8 cellular contexts compared by ENCODE assay signal in genomic region chr3:172711457-172711800, GRCh38. TPM values are rescaled to one million over a fixed set of nuclear protein-coding genes. Genes with fewer than 3 reads are reported as not detected.
A peak's percentile ranks its signal among the peaks of the same experiment; 100 is the strongest.
DNase-seq lines count a peak whose midpoint lies in the region; TF ChIP-seq lines count a peak whose summit lies in the region.

No MANE protein-coding gene starts in this region.

- TF ChIP-seq CTCF in HFFc6 (IDR thresholded peaks at IDR 0.05) = no peak
- no peak for TF ChIP-seq CTCF in esophagus squamous epithelium (IDR thresholded peaks at IDR 0.05)
- TF ChIP-seq CTCF in progenitor cell of endocrine pancreas (IDR thresholded peaks at IDR 0.05; ENCODE audit: unreplicated experiment) = no peak

- H3K27me3 Mint-ChIP-seq in CD8-positive, alpha-beta memory T cell = peaks cover 0 to 6% of the 10 kb centered on the region in 2 donors
- 0 out of 2 replicates have a peak, but pooled peaks cover 3% of the 10 kb centered on the region for H3K27me3 Mint-ChIP-seq in HFFc6 (ENCODE audit: insufficient read depth)
- H3K27me3 Mint-ChIP-seq in progenitor cell of endocrine pancreas = no peaks in the 10 kb centered on the region

- no peaks in the 10 kb centered on the region for H3K27me3 ChIP-seq in CD8-positive, alpha-beta memory T cell (ENCODE audit: insufficient read depth, low read length, poor library complexity, severe bottlenecking)
- no peaks in the 10 kb centered on the region for H3K27me3 ChIP-seq in esophagus squamous epithelium

- H3K4me1 Mint-ChIP-seq in CD8-positive, alpha-beta memory T cell = peaks cover 28 to 33% (median 32%) of the 10 kb centered on the region in 3 donors
- H3K4me1 Mint-ChIP-seq in HFFc6 (ENCODE audit: low read depth) (peaks cover 50% of the 10 kb centered on the region), progenitor cell of endocrine pancreas (ENCODE audit: low read depth) (peaks cover 15% of the 10 kb centered on the region)

- peak overlapping the region; percentile 10 for H3K27ac ChIP-seq in CD8-positive, alpha-beta memory T cell (ENCODE audit: low read depth, low read length)
- H3K27ac ChIP-seq in esophagus squamous epithelium = peak overlapping the region; percentile 83 to 94 (median 89)

- WGBS in esophagus squamous epithelium, 2 donors = 17% methylated on average over 2 of the region's 2 CpGs

- CTCF ChIA-PET in CD8-positive, alpha-beta memory T cell (lab: Charles Lee) = interaction anchor here (1.1 to 1.3 kb wide), 2 partner anchors 10 to 53 kb away, joined by 3 read pairs; no protein-coding TSS in a partner anchor

- no peak for TF ChIP-seq POLR2A in esophagus squamous epithelium (IDR thresholded peaks at IDR 0.05)

- H3K9me3 Mint-ChIP-seq in CD8-positive, alpha-beta memory T cell = no peaks in the 10 kb centered on the region
- H3K9me3 Mint-ChIP-seq in HFFc6 (no peaks in the 10 kb centered on the region), progenitor cell of endocrine pancreas (ENCODE audit: low read depth) (no peaks in the 10 kb centered on the region)

- H3K4me1 ChIP-seq in CD8-positive, alpha-beta memory T cell (ENCODE audit: insufficient read depth, low read length) = peaks cover 16% of the 10 kb centered on the region
- H3K4me1 ChIP-seq in esophagus squamous epithelium = peaks cover 8 to 48% (median 18%) of the 10 kb centered on the region in 3 donors

- H3K9me3 ChIP-seq in CD8-positive, alpha-beta memory T cell (ENCODE audit: low read length) = no peaks in the 10 kb centered on the region
- H3K9me3 ChIP-seq in esophagus squamous epithelium = no peaks in the 10 kb centered on the region

- peak overlapping the region; percentile 83 for H3K4me3 ChIP-seq in CD8-positive, alpha-beta memory T cell (ENCODE audit: low read length)
- peak overlapping the region; percentile 69 to 86 (median 84) for H3K4me3 ChIP-seq in esophagus squamous epithelium

- POLR2A ChIA-PET in CD8-positive, alpha-beta memory T cell (lab: Charles Lee) = interaction anchor here (1.0 kb wide), 1 partner anchor 39 kb away, joined by 5 read pairs; the partner anchor contains the start of gene ECT2

- peak overlapping the region; percentile 96 to 99 (median 98) for H3K4me3 Mint-ChIP-seq in CD8-positive, alpha-beta memory T cell
- peak overlapping the region; percentile 99 for H3K4me3 Mint-ChIP-seq in HFFc6
- peak overlapping the region; percentile 94 for H3K4me3 Mint-ChIP-seq in progenitor cell of endocrine pancreas (ENCODE audit: low read depth)

- peak overlapping the region in 3 of 8 donors; percentile 26 to 90 (median 43) for H3K27ac Mint-ChIP-seq in CD8-positive, alpha-beta memory T cell
- H3K27ac Mint-ChIP-seq in HFFc6 (peak overlapping the region; percentile 98), progenitor cell of endocrine pancreas (peak overlapping the region; percentile 94)

- intact Hi-C loops in esophagus squamous epithelium (cut with DNase I) = loop anchor here (5.0 kb wide), 1 partner anchor 39 kb away; no protein-coding TSS in a partner anchor

- H3K36me3 Mint-ChIP-seq in CD8-positive, alpha-beta memory T cell = peaks cover 0 to 9% (median 0%) of the 10 kb centered on the region in 3 donors
- peaks cover 3% of the 10 kb centered on the region; the same call in 1 of the 2 replicates for H3K36me3 Mint-ChIP-seq in HFFc6 (ENCODE audit: low read depth)
- no peaks in the 10 kb centered on the region for H3K36me3 Mint-ChIP-seq in progenitor cell of endocrine pancreas (ENCODE audit: insufficient read depth)

- no peak for DNase-seq in CD8-positive, alpha-beta memory T cell
- DNase-seq in HFFc6 = no peak
- DNase-seq in SKM-1 treated with dmso at 0.1 percent for 144 hours (lab: John Stamatoyannopoulos, UW; ENCODE audit: unreplicated experiment) = peak; percentile 69
- DNase-seq in esophagus squamous epithelium (lab: John Stamatoyannopoulos, UW) = no peak
- DNase-seq in progenitor cell of endocrine pancreas (ENCODE audit: low spot score, unreplicated experiment) = no peak
- no peak for DNase-seq in SK-N-DZ (ENCODE audit: low spot score)
- DNase-seq in stimulated activated CD8-positive, alpha-beta memory T cell treated with anti-CD3 and anti-CD28 coated beads, Interleukin-4, amount 100 ng/mL, for 48 hours = no peak
- DNase-seq in occipital lobe (lab: John Stamatoyannopoulos, UW) = no peak

- no peaks in the 10 kb centered on the region for H3K36me3 ChIP-seq in CD8-positive, alpha-beta memory T cell (ENCODE audit: insufficient read depth, low read length)
- no peaks in the 10 kb centered on the region for H3K36me3 ChIP-seq in esophagus squamous epithelium

RNA-seq across cellular contexts. Expression of gene NCEH1, which starts 0.6 kb away (rescaled TPM):
- 10 to 100 TPM in 1 of 2 experiments, 1 to 10 TPM in 1; 9.1 to 12.9 TPM for total RNA-seq in CD8-positive, alpha-beta memory T cell
- polyA plus RNA-seq in CD8-positive, alpha-beta memory T cell = 3.5 TPM
- 10 to 100 TPM; 42.1 to 82.6 (median 76.3) TPM for total RNA-seq in HFFc6 (2021; fragmentation: NEBNext Ultra II Directional; extraction: Animal tissue kit (Norgen Biotek cat#: 25700))
- total RNA-seq in esophagus squamous epithelium = 1 to 10 TPM; 2.2 to 9.1 (median 5.0) TPM
- total RNA-seq in progenitor cell of endocrine pancreas = 2.1 and 2.5 TPM in 2 replicates
- 1.8 and 2.1 TPM in 2 replicates for polyA plus RNA-seq in SK-N-DZ (2014; cell fraction: cytosol; rRNA removed)
- 0.49 and 1.7 TPM in 2 replicates for polyA plus RNA-seq in SK-N-DZ (2014; cell fraction: nucleus; rRNA removed)
- 8.4 TPM for total RNA-seq in occipital lobe

RNA-seq across cellular contexts. Expression of gene ECT2, which starts 39.1 kb away (rescaled TPM):
- total RNA-seq in CD8-positive, alpha-beta memory T cell = 10 to 100 TPM; 31.9 to 32.9 TPM
- polyA plus RNA-seq in CD8-positive, alpha-beta memory T cell = 2.4 TPM
- 10 to 100 TPM; 29.1 to 62.4 (median 50.6) TPM for total RNA-seq in HFFc6 (2021; fragmentation: NEBNext Ultra II Directional; extraction: Animal tissue kit (Norgen Biotek cat#: 25700))
- total RNA-seq in esophagus squamous epithelium = 10 to 100 TPM in 3 of 4 donors, 1 to 10 TPM in 1; 7.7 to 30.5 (median 17.7) TPM
- 38.1 and 45.4 TPM in 2 replicates for total RNA-seq in progenitor cell of endocrine pancreas
- 105 and 120 TPM in 2 replicates for polyA plus RNA-seq in SK-N-DZ (2014; cell fraction: cytosol; rRNA removed)
- 104 and 108 TPM in 2 replicates for polyA plus RNA-seq in SK-N-DZ (2014; cell fraction: nucleus; rRNA removed)
- total RNA-seq in occipital lobe = 12.6 TPM
